In genomic region chr17:57424273-57424672, GRCh38 we compare ENCODE assay signal across 20 cellular contexts.
DNase-seq lines count a peak whose midpoint lies in the region; ATAC-seq and TF ChIP-seq lines count a peak whose summit lies in the region.
"Had no signal": no experiment of that assay in that cellular context is flagged by ENCODE, and none has a peak within 500 bp of the region (broad histone marks: within the 10 kb centered on the region; RNA-seq: fewer than 3 reads in every experiment).

No MANE protein-coding gene starts in this region.

- no peak overlapping the region for H3K4me2 ChIP-seq in DND-41 (ENCODE audit: insufficient read depth, low read length)
- peak overlapping the region; percentile 77 for H3K4me2 ChIP-seq in Karpas-422 (ENCODE audit: low read depth, low read length, poor library complexity, severe bottlenecking)

- H3K9ac ChIP-seq in DND-41 (ENCODE audit: low read depth, low read length) (no peak overlapping the region), Karpas-422 (ENCODE audit: low read length) (peak overlapping the region; percentile 77), colonic mucosa (ENCODE audit: low read depth in 2 of 2, low read length in 2 of 2) (peak overlapping the region in 1 of 2 donors; percentile 1)

- DNase-seq in DND-41, result no peak
- DNase-seq in Karpas-422, result no peak
- DNase-seq in colonic mucosa, result no peak
- DNase-seq in spleen, result peak; percentile 18
- DNase-seq in middle frontal gyrus (ENCODE audit: extremely low spot score, low spot score), result no peak
- no peak for DNase-seq in SK-N-DZ (ENCODE audit: low spot score)
- DNase-seq in activated T-cell treated with anti-CD3 and anti-CD28 coated beads, Interleukin-2, amount 50 U/mL, for 48 hours, result no peak
- DNase-seq: activated CD4-positive, alpha-beta memory T cell treated with anti-CD3 and anti-CD28 coated beads, Interleukin-2, amount 10 ng/mL, durations not matched to agents 7 days and 5 days; activated CD8-positive, alpha-beta memory T cell treated with anti-CD3 and anti-CD28 coated beads, Interleukin-2, amount 50 U/mL, for 48 hours; aorta; cortex of kidney; effector memory CD8-positive, alpha-beta T cell; mammary epithelial cell; NCI-H1092 treated with DMSO at 0.1 percent for 48 hours; NCI-H187 treated with DMSO at 0.1 percent for 48 hours; stimulated activated CD8-positive, alpha-beta memory T cell treated with anti-CD3 and anti-CD28 coated beads, Interleukin-4, amount 100 ng/mL, for 48 hours; tibial artery had no signal

- no peak overlapping the region for H3K4me3 ChIP-seq in DND-41 (ENCODE audit: low read depth in 1 of 2, low read length in 2 of 2)
- peak overlapping the region; percentile 56 for H3K4me3 ChIP-seq in Karpas-422 (ENCODE audit: low read length)
- no peak overlapping the region for H3K4me3 ChIP-seq in colonic mucosa
- no peak overlapping the region for H3K4me3 ChIP-seq in spleen
- H3K4me3 ChIP-seq: SK-N-MC, tibial artery had no signal

- H2AFZ ChIP-seq in DND-41 (ENCODE audit: low read depth, low read length) (no peak overlapping the region), Karpas-422 (ENCODE audit: low read length) (no peak overlapping the region)

- H3K9me3 ChIP-seq in DND-41 (ENCODE audit: insufficient read depth, low read length, severe bottlenecking) (no peaks in the 10 kb centered on the region), Karpas-422 (ENCODE audit: low read length) (no peaks in the 10 kb centered on the region), colonic mucosa (no peaks in the 10 kb centered on the region), spleen (no peaks in the 10 kb centered on the region)
- H3K9me3 ChIP-seq: tibial artery had no signal

- no peak for TF ChIP-seq POLR2A in spleen (IDR thresholded peaks at IDR 0.05)

- TF ChIP-seq CTCF in DND-41 (IDR thresholded peaks at IDR 0.05; ENCODE audit: borderline replicate concordance, extremely low read depth, low read length, poor library complexity, severe bottlenecking), result no peak
- TF ChIP-seq CTCF in colonic mucosa (IDR thresholded peaks at IDR 0.05), result no peak
- TF ChIP-seq CTCF in spleen (IDR thresholded peaks at IDR 0.05 in 8 of 11, conservative IDR thresholded peaks at IDR 0.05 in 3 of 11), result no peak

- no peaks in the 10 kb centered on the region for H3K9me2 ChIP-seq in Karpas-422 (replicated peaks; ENCODE audit: insufficient read depth, low read length)

- H3K27me3 ChIP-seq in DND-41 (ENCODE audit: insufficient read depth, low read length, poor library complexity) (no peaks in the 10 kb centered on the region), Karpas-422 (ENCODE audit: low read length) (no peaks in the 10 kb centered on the region), colonic mucosa (no peaks in the 10 kb centered on the region), spleen (replicated peaks in 1 of 7) (no peaks in the 10 kb centered on the region)
- H3K27me3 ChIP-seq: tibial artery had no signal

- H3K4me1 ChIP-seq in DND-41 (ENCODE audit: insufficient read depth, low read length) (peaks cover 94% of the 10 kb centered on the region), Karpas-422 (ENCODE audit: low read length) (peaks cover 96% of the 10 kb centered on the region), colonic mucosa (peaks cover 21% of the 10 kb centered on the region), spleen (peaks cover 4 to 42% (median 15%) of the 10 kb centered on the region in 6 donors)

- H4K20me1 ChIP-seq in DND-41 (ENCODE audit: insufficient read depth, low read length) (0 out of 2 replicates have a peak, but pooled peaks cover 2% of the 10 kb centered on the region), Karpas-422 (ENCODE audit: insufficient read depth, low read depth, low read length) (no peaks in the 10 kb centered on the region)

- H3K27ac ChIP-seq in DND-41 (ENCODE audit: low read length), result peak overlapping the region; percentile 73
- peak overlapping the region; percentile 99 for H3K27ac ChIP-seq in Karpas-422 (ENCODE audit: low read length)
- peak overlapping the region; percentile 81 for H3K27ac ChIP-seq in colonic mucosa
- peak overlapping the region in 1 of 8 donors; percentile 9 for H3K27ac ChIP-seq in spleen
- H3K27ac ChIP-seq: SK-N-MC, tibial artery had no signal

- WGBS in spleen, 5 donors, result 68 to 96% (median 94%) methylated on average over 2 of the region's 2 CpGs

- H3K79me2 ChIP-seq in DND-41 (ENCODE audit: insufficient read depth, low read length) (peaks cover 99% of the 10 kb centered on the region), Karpas-422 (ENCODE audit: low read length) (peaks cover 46% of the 10 kb centered on the region)

- intact Hi-C loops in colonic mucosa (cut with DNase I), result no loop called here
- intact Hi-C loops in spleen (cut with DNase I; ENCODE audit: low total_unique reads), result no loop called here

- no peak for ATAC-seq in DND-41 (ENCODE audit: insufficient read depth, low read depth)
- ATAC-seq: activated CD4-positive, CD25-positive, alpha-beta regulatory T cell treated with anti-CD3 and anti-CD28 coated beads, Interleukin-2, amount 50 U/mL, for 24 hours; effector memory CD8-positive, alpha-beta T cell; esophagus mucosa had no signal

- H3K36me3 ChIP-seq in DND-41 (ENCODE audit: insufficient read depth, low read length), result peaks cover 82% of the 10 kb centered on the region
- no peaks in the 10 kb centered on the region for H3K36me3 ChIP-seq in Karpas-422 (ENCODE audit: insufficient read depth, low read length)
- no peaks in the 10 kb centered on the region for H3K36me3 ChIP-seq in colonic mucosa
- H3K36me3 ChIP-seq in spleen, result peaks cover 0 to 10% (median 0%) of the 10 kb centered on the region in 6 donors
- H3K36me3 ChIP-seq: tibial artery had no signal
